Comparison of ENCODE assay signal across 16 cellular contexts in the genomic region with DNA sequence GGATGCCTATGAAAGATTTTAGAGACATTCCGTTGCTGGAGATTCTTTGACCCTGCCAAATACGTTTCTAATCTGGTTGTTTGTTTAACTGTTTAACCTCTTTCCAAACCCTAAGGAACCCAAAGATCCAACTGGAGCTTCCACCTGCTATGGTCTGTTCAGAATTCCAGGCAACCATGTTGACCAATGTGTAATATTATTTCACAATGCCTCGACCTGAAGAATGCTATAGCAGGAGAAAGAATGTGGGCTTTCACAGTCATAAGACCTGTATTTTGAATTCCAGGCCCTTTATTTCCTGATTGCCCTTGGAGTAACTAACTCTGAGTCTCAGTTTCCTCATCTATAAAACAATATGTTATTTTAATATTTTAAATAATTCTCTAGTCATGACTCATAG.
"Had no signal": no experiment of that assay in that cellular context is flagged by ENCODE, and none has a peak within 500 bp of the region (broad histone marks: within the 10 kb centered on the region; RNA-seq: fewer than 3 reads in every experiment).

No MANE protein-coding gene starts in this region.

- H3K27ac ChIP-seq: psoas muscle, skin epidermis, stomach had no signal

- DNase-seq: activated CD4-positive, alpha-beta T cell treated with anti-CD3 and anti-CD28 coated beads for 4 hours; activated CD8-positive, alpha-beta memory T cell treated with anti-CD3 and anti-CD28 coated beads, Interleukin-2, amount 50 U/mL, for 4 hours; activated CD8-positive, alpha-beta T cell treated with anti-CD3 and anti-CD28 coated beads for 36 hours; activated naive CD8-positive, alpha-beta T cell treated with anti-CD3 and anti-CD28 coated beads, Interleukin-2, amount 10 ng/mL, durations not matched to agents 7 days and 5 days; aorta; central memory CD4-positive, alpha-beta T cell; cortex of kidney; effector memory CD4-positive, alpha-beta T cell; head of caudate nucleus; psoas muscle; stimulated activated CD4-positive, alpha-beta T cell treated with anti-CD3 and anti-CD28 coated beads, Interleukin-4, amount 100 ng/mL, for 4 hours; stomach had no signal

- FAIRE-seq: islet of Langerhans, urothelium cell line had no signal

- H3K9me3 ChIP-seq: psoas muscle, stomach had no signal

- H3K27me3 ChIP-seq: stomach had no signal

- ATAC-seq: activated CD8-positive, alpha-beta T cell treated with anti-CD3 and anti-CD28 coated beads for 36 hours; left lobe of liver; psoas muscle had no signal

- H3K4me1 ChIP-seq: stomach had no signal

- H3K36me3 ChIP-seq: stomach had no signal

- H3K4me3 ChIP-seq: psoas muscle, skin epidermis, stomach had no signal
